In the genomic region with DNA sequence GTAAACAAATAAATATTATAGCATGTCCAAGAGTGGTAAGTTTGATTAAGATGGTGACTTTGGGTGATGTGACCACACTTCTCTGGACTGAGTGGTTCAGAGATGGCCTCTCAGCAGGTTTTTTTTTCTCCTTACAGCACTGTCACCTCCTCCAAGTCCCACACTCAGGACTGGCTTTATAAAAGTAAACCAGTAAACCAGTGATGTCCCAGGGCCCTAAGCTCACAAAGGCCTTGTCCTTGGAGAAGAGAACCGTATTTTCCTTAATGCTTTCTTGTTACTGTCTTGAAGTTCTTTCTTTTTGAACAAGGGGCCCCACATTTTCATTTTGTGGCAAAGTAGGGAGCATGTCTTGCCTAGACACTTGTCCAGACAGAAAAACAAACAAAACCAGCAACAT, we compare ENCODE assay signal across 7 cellular contexts.
"Had no signal": no experiment of that assay in that cellular context is flagged by ENCODE, and none has a peak within 500 bp of the region (broad histone marks: within the 10 kb centered on the region; RNA-seq: fewer than 3 reads in every experiment).

No MANE protein-coding gene starts in this region.

- DNase-seq: GOT3, H7, H9, HCEC 1CT, HFFc6 had no signal

- H2AFZ ChIP-seq: GM23338 had no signal

- H3K4me2 ChIP-seq: GM23338 had no signal

- H3K4me1 ChIP-seq: HAP-1 had no signal

- H3K36me3 ChIP-seq: HAP-1 had no signal

- H3K4me3 ChIP-seq: GM23338, HAP-1 had no signal
